Comparison of ENCODE assay signal across 34 cellular contexts in the genomic region with DNA sequence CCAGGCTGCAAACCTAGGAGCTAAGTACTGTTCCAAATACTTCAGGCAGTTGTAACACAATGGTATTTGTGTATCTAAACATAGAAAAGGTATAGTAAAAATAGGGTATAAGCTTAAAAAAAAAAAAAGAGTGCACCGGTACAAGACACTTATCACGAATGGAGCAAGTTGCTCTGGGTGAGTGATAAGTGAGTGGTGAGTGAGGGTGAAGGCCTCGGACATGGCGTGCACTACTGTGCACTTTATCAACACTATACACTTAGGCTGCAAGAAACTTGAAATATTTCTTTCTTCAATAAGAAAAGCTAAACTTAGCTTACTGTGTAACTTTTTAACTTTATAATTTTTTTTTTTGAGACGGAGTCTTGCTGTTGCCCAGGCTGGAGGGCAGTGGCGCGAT.
"Had no signal": no experiment of that assay in that cellular context is flagged by ENCODE, and none has a peak within 500 bp of the region (broad histone marks: within the 10 kb centered on the region; RNA-seq: fewer than 3 reads in every experiment).

No MANE protein-coding gene starts in this region.

- H3K27me3 ChIP-seq: MG63 had no signal

- DNase-seq: Karpas-422, Kasumi-1, KBM-7, KG1, MM.1S, MV-4-11, NCI-H1048, NCI-H1092, NCI-H1092 treated with DMSO at 0.1 percent for 48 hours, NCI-H1105, NCI-H1105 treated with DMSO at 0.1 percent for 48 hours, NCI-H1417, NCI-H1417 treated with DMSO at 0.1 percent for 48 hours, NCI-H1436, NCI-H1436 treated with DMSO at 0.1 percent for 48 hours, NCI-H146, NCI-H1694, NCI-H1694 treated with DMSO at 0.1 percent for 48 hours, NCI-H187, NCI-H187 treated with DMSO at 0.1 percent for 48 hours, NCI-H1930, NCI-H2029, NCI-H2029 treated with DMSO at 0.1 percent for 48 hours, NCI-H2081, NCI-H2081 treated with DMSO at 0.1 percent for 48 hours, NCI-H2107, NCI-H2171, NCI-H2171 treated with DMSO at 0.1 percent for 48 hours, NCI-H2227 treated with DMSO at 0.1 percent for 48 hours, NCI-H345, NCI-H446, NCI-H446 treated with DMSO at 0.1 percent for 48 hours had no signal

- H3K27ac ChIP-seq: KMS-11 had no signal

- H3K9me3 ChIP-seq: MG63 had no signal

- H3K4me3 ChIP-seq: MG63 had no signal
